ENCODE assay signal across 21 cellular contexts in genomic region chr22:37293172-37293571, GRCh38. TPM values are rescaled to one million over a fixed set of nuclear protein-coding genes. Genes with fewer than 3 reads are reported as not detected.
A peak's percentile ranks its signal among the peaks of the same experiment; 100 is the strongest.
DNase-seq lines count a peak whose midpoint lies in the region; ATAC-seq, FAIRE-seq and TF ChIP-seq lines count a peak whose summit lies in the region.
"Had no signal": no experiment of that assay in that cellular context is flagged by ENCODE, and none has a peak within 500 bp of the region (broad histone marks: within the 10 kb centered on the region; RNA-seq: fewer than 3 reads in every experiment).

No MANE protein-coding gene starts in this region.

- H3K4me2 ChIP-seq in K562 (ENCODE audit: insufficient read depth, low read length) = no peak overlapping the region
- H3K4me2 ChIP-seq in osteoblast (ENCODE audit: insufficient read depth, low read length) = no peak overlapping the region

- no peaks in the 10 kb centered on the region for H3K9me1 ChIP-seq in K562 (ENCODE audit: control insufficient read depth, insufficient read depth, low read length)

- peaks cover 80% of the 10 kb centered on the region for H3K36me3 ChIP-seq in CD4-positive, alpha-beta memory T cell (ENCODE audit: insufficient read depth, low read length)
- no peaks in the 10 kb centered on the region for H3K36me3 ChIP-seq in K562 (ENCODE audit: control insufficient read depth, insufficient read depth, low read length)
- no peaks in the 10 kb centered on the region for H3K36me3 ChIP-seq in osteoblast (ENCODE audit: insufficient read depth, low read length)

- H3K36me3 Mint-ChIP-seq in activated CD4-positive, alpha-beta T cell treated with anti-CD3 and anti-CD28 coated beads for 36 hours (ENCODE audit: low read depth) = peaks cover 29% of the 10 kb centered on the region
- H3K36me3 Mint-ChIP-seq in CD4-positive, alpha-beta memory T cell = peaks cover 56 to 83% of the 10 kb centered on the region in 2 donors
- H3K36me3 Mint-ChIP-seq in progenitor cell of endocrine pancreas (ENCODE audit: insufficient read depth) = no peaks in the 10 kb centered on the region

- no peaks in the 10 kb centered on the region for H3K9me3 Mint-ChIP-seq in activated CD4-positive, alpha-beta T cell treated with anti-CD3 and anti-CD28 coated beads for 36 hours (ENCODE audit: low read depth)
- H3K9me3 Mint-ChIP-seq in CD4-positive, alpha-beta memory T cell = peaks cover 0 to 3% (median 0%) of the 10 kb centered on the region in 8 donors
- peaks cover 4% of the 10 kb centered on the region for H3K9me3 Mint-ChIP-seq in progenitor cell of endocrine pancreas (ENCODE audit: low read depth)

- TF ChIP-seq CTCF in K562 (IDR thresholded peaks at IDR 0.05 in 2 of 3, conservative IDR thresholded peaks at IDR 0.05 in 1 of 3; ENCODE audit: insufficient read depth in 2 of 3, low read depth in 1 of 3, low read length in 3 of 3) (no peak), osteoblast (IDR thresholded peaks at IDR 0.05; ENCODE audit: extremely low read depth, low read depth, low read length) (no peak), progenitor cell of endocrine pancreas (IDR thresholded peaks at IDR 0.05; ENCODE audit: unreplicated experiment) (no peak)

- no peaks in the 10 kb centered on the region for H3K27me3 ChIP-seq in CD4-positive, alpha-beta memory T cell (ENCODE audit: insufficient read depth, low read length)
- H3K27me3 ChIP-seq in K562 (ENCODE audit: control insufficient read depth in 2 of 2, insufficient read depth in 2 of 2, low read length in 2 of 2) = peaks cover 0 to 13% of the 10 kb centered on the region in 2 experiments; a peak in 2 of 5 replicates
- no peaks in the 10 kb centered on the region for H3K27me3 ChIP-seq in osteoblast (ENCODE audit: insufficient read depth, low read length)
- H3K27me3 ChIP-seq: BLaER1 treated with 17β-estradiol and CSF1 and Interleukin-3, amounts not matched to agents 10 nM and 100 nM had no signal

- intact Hi-C loops in activated CD4-positive, alpha-beta T cell treated with anti-CD3 and anti-CD28 coated beads for 36 hours (cut with DNase I, micrococcal nuclease) = no loop called here
- intact Hi-C loops in CD4-positive, alpha-beta memory T cell (cut with micrococcal nuclease) = no loop called here
- intact Hi-C loops in K562 (cut with micrococcal nuclease) = no loop called here

- H4K20me1 ChIP-seq in K562 (replicated peaks; ENCODE audit: control insufficient read depth, insufficient read depth, low read length) (no peaks in the 10 kb centered on the region), osteoblast (ENCODE audit: insufficient read depth, low read length) (no peaks in the 10 kb centered on the region)

- FAIRE-seq in K562 (lab: Jason Lieb, UNC) = no peak
- FAIRE-seq: RCC 7860 had no signal

- no peak overlapping the region for H3K4me3 ChIP-seq in CD4-positive, alpha-beta memory T cell (ENCODE audit: low read length in 2 of 2)
- H3K4me3 ChIP-seq in K562 (no peak overlapping the region), osteoblast (ENCODE audit: insufficient read depth, low read length) (no peak overlapping the region)
- H3K4me3 ChIP-seq: BLaER1 treated with 17β-estradiol and CSF1 and Interleukin-3, amounts not matched to agents 10 nM and 100 nM had no signal

- ATAC-seq in activated CD4-positive, alpha-beta T cell treated with anti-CD3 and anti-CD28 coated beads for 36 hours = no peak
- no peak for ATAC-seq in K562

- BruUV-seq in K562 (replicated peaks; lab: Mats Ljungman, UMichigan) = no TSS peak

- H3K4me1 ChIP-seq in CD4-positive, alpha-beta memory T cell (ENCODE audit: insufficient read depth, low read length) = peaks cover 62% of the 10 kb centered on the region
- peaks cover 0 to 5% of the 10 kb centered on the region in 2 experiments; a peak in 3 of 5 replicates for H3K4me1 ChIP-seq in K562 (replicated peaks in 1 of 2; ENCODE audit: control insufficient read depth in 2 of 2, insufficient read depth in 2 of 2, low read length in 2 of 2)
- H3K4me1 ChIP-seq in osteoblast (ENCODE audit: insufficient read depth, low read length) = no peaks in the 10 kb centered on the region

- no peak overlapping the region for H3K27ac ChIP-seq in CD4-positive, alpha-beta memory T cell (ENCODE audit: low read depth, low read length)
- H3K27ac ChIP-seq in K562 (ENCODE audit: extremely low read depth, low read depth, low read length) = no peak overlapping the region
- H3K27ac ChIP-seq in osteoblast (ENCODE audit: low read depth, low read length) = no peak overlapping the region
- H3K27ac ChIP-seq: 22Rv1 had no signal

- in situ Hi-C loops in K562 (cut with MboI) = no loop called here

- no peak for TF ChIP-seq RAD21 in K562 (CRISPR knock-in tag; conservative IDR thresholded peaks at IDR 0.05 in 1 of 2, IDR thresholded peaks at IDR 0.05 in 1 of 2)

- 0% methylated on average over 2 of the region's 3 CpGs for WGBS in K562 (ENCODE audit: insufficient coverage, low coverage, missing lambda C conversion rate)

- H3K9me3 ChIP-seq in CD4-positive, alpha-beta memory T cell (ENCODE audit: control insufficient read depth in 1 of 2, low read length in 2 of 2) = no peaks in the 10 kb centered on the region
- H3K9me3 ChIP-seq in K562 (replicated peaks; ENCODE audit: control insufficient read depth, insufficient read depth, low read depth, low read length) (peaks cover 2% of the 10 kb centered on the region; the same call in 1 of the 2 replicates), osteoblast (ENCODE audit: low read depth, low read length) (no peaks in the 10 kb centered on the region)

- CTCF ChIA-PET in activated CD4-positive, alpha-beta T cell treated with anti-CD3 and anti-CD28 coated beads for 36 hours (lab: Charles Lee) = interaction anchor here (1.7 kb wide), 1 partner anchor 7 kb away, joined by 5 read pairs; no protein-coding TSS in a partner anchor
- CTCF ChIA-PET in CD4-positive, alpha-beta memory T cell (lab: Charles Lee; ENCODE audit: partially characterized antibody) = interaction anchor here (0.8 kb wide), 1 partner anchor 33 kb away, joined by 3 read pairs; no protein-coding TSS in a partner anchor
- CTCF ChIA-PET in K562 (lab: Yijun Ruan, JAX; ENCODE audit: low intra/inter-chr PET ratio) = no interaction called here

- no peaks in the 10 kb centered on the region for H3K79me2 ChIP-seq in K562 (ENCODE audit: control insufficient read depth, insufficient read depth, low read length)
- no peaks in the 10 kb centered on the region for H3K79me2 ChIP-seq in osteoblast (ENCODE audit: insufficient read depth, low read length)

- DNase-seq in activated CD4-positive, alpha-beta T cell treated with anti-CD3 and anti-CD28 coated beads for 36 hours = no peak
- DNase-seq in activated CD4-positive, alpha-beta T cell treated with anti-CD3 and anti-CD28 coated beads, Interleukin-2, amount 50 U/mL, for 1 hour = no peak
- DNase-seq in CD4-positive, alpha-beta memory T cell = no peak
- DNase-seq in K562 (ENCODE audit: extremely low read depth in 1 of 4, low spot score in 3 of 4) (no peak), osteoblast (ENCODE audit: insufficient read length, low spot score, missing footprints) (peak; percentile 26), progenitor cell of endocrine pancreas (ENCODE audit: low spot score, unreplicated experiment) (no peak), SW480 (ENCODE audit: low spot score) (no peak)
- no peak for DNase-seq in stimulated activated CD4-positive, alpha-beta T cell treated with anti-CD3 and anti-CD28 coated beads, Interleukin-2, amount 100 ng/mL, for 48 hours
- DNase-seq: Calu3, HCEC 1CT, IMR-90, MV-4-11, NCI-H1417 treated with DMSO at 0.1 percent for 48 hours, NCI-H2029, NCI-H510A, NCI-H82, SHP77 had no signal

- TF ChIP-seq POLR2A in K562 (conservative IDR thresholded peaks at IDR 0.05) = no peak

- peaks cover 53% of the 10 kb centered on the region for H3K4me1 Mint-ChIP-seq in activated CD4-positive, alpha-beta T cell treated with anti-CD3 and anti-CD28 coated beads for 36 hours
- H3K4me1 Mint-ChIP-seq in CD4-positive, alpha-beta memory T cell = peaks cover 28 to 82% (median 59%) of the 10 kb centered on the region in 4 donors
- no peaks in the 10 kb centered on the region for H3K4me1 Mint-ChIP-seq in progenitor cell of endocrine pancreas (ENCODE audit: low read depth)

- H3K27me3 Mint-ChIP-seq in activated CD4-positive, alpha-beta T cell treated with anti-CD3 and anti-CD28 coated beads for 36 hours = no peaks in the 10 kb centered on the region
- no peaks in the 10 kb centered on the region for H3K27me3 Mint-ChIP-seq in CD4-positive, alpha-beta memory T cell
- H3K27me3 Mint-ChIP-seq in progenitor cell of endocrine pancreas = peaks cover 19% of the 10 kb centered on the region

- POLR2A ChIA-PET in activated CD4-positive, alpha-beta T cell treated with anti-CD3 and anti-CD28 coated beads for 36 hours (lab: Charles Lee) = no interaction called here
- POLR2A ChIA-PET in CD4-positive, alpha-beta memory T cell (lab: Charles Lee; ENCODE audit: partially characterized antibody) = interaction anchor here (0.7 to 1.4 kb wide), 3 partner anchors 9 to 17 kb away, joined by 3 to 5 read pairs (median 4); partner anchors contain the start of gene CYTH4
- POLR2A ChIA-PET in K562 (lab: Yijun Ruan, JAX) = interaction anchor here (0.6 kb wide), 1 partner anchor 182 kb away, joined by 3 read pairs; no protein-coding TSS in a partner anchor

- H2AFZ ChIP-seq in K562 (ENCODE audit: low read depth, low read length) (no peak overlapping the region), osteoblast (ENCODE audit: low read length) (no peak overlapping the region)

- H3K9ac ChIP-seq in K562 (ENCODE audit: insufficient read depth in 1 of 2, low read depth in 2 of 2, low read length in 2 of 2) = no peak overlapping the region

- no peak overlapping the region for H3K4me3 Mint-ChIP-seq in activated CD4-positive, alpha-beta T cell treated with anti-CD3 and anti-CD28 coated beads for 36 hours
- no peak overlapping the region for H3K4me3 Mint-ChIP-seq in CD4-positive, alpha-beta memory T cell
- no peak overlapping the region for H3K4me3 Mint-ChIP-seq in progenitor cell of endocrine pancreas (ENCODE audit: low read depth)

- TF ChIP-seq EP300 in K562 (IDR thresholded peaks at IDR 0.05; ENCODE audit: low read length) = no peak

- H3K27ac Mint-ChIP-seq in activated CD4-positive, alpha-beta T cell treated with anti-CD3 and anti-CD28 coated beads for 36 hours = peak overlapping the region; percentile 12
- peak overlapping the region; percentile 60 to 80 (median 77) for H3K27ac Mint-ChIP-seq in CD4-positive, alpha-beta memory T cell
- H3K27ac Mint-ChIP-seq in progenitor cell of endocrine pancreas = no peak overlapping the region

RNA-seq across cellular contexts. Expression of gene CYTH4, which starts 10.9 kb away (rescaled TPM):
- 10 to 100 TPM; 33.1 to 42.8 TPM for total RNA-seq in activated CD4-positive, alpha-beta T cell treated with anti-CD3 and anti-CD28 coated beads for 36 hours
- 100 to 1,000 TPM; 169 to 177 TPM for total RNA-seq in CD4-positive, alpha-beta memory T cell
- polyA plus RNA-seq in CD4-positive, alpha-beta memory T cell = 10 to 100 TPM; 39.4 to 57.0 TPM
- total RNA-seq in K562 (2011; cell fraction: chromatin; rRNA removed; ENCODE audit: low replicate concordance) = 1.6 and 4.0 TPM in 2 replicates
- 0.39 and 1.7 TPM in 2 replicates for total RNA-seq in K562 (2011; cell fraction: nucleolus; rRNA removed)
- total RNA-seq in K562 (2011; cell fraction: nucleoplasm; rRNA removed) = 1.1 and 1.5 TPM in 2 replicates
- total RNA-seq in K562 (2014; rRNA removed) (0.33 and 0.68 TPM in 2 replicates), K562 (2014; rRNA removed; fragmentation: Illumina TruSeq; extraction: Trizol) (0.10 and 0.18 TPM in 2 replicates), K562 (2015; rRNA removed; fragmentation: Illumina TruSeq; extraction: Trizol) (0.54 and 0.60 TPM in 2 replicates), K562 (2021) (0.58 and 0.75 TPM in 2 replicates), osteoblast (0.59 and 0.72 TPM in 2 replicates), progenitor cell of endocrine pancreas (not detected in 2 replicates)
- polyA plus RNA-seq in K562 (2011; rRNA removed) (2.0 and 2.5 TPM in 2 replicates), K562 (2014; fragmentation: Illumina TruSeq; extraction: Trizol) (0.28 and 0.33 TPM in 2 replicates), K562 (2014; fragmentation: Nextera tagmentation; extraction: Ambion mirVana) (under 1 TPM in 1 of 2 experiments, not detected in 1; 0.03 TPM), K562 (2014; rRNA removed) (0.73 and 1.1 TPM in 2 replicates)
- 1.4 and 2.9 TPM in 2 replicates for polyA plus RNA-seq in K562 (2011; cell fraction: cytosol; rRNA removed)
- polyA plus RNA-seq in K562 (2011; cell fraction: nucleus; rRNA removed) = 6.2 and 14.7 TPM in 2 replicates
- polyA plus RNA-seq in K562 (2012) = 1.3 and 1.6 TPM in 2 replicates
- polyA minus RNA-seq in K562 (2011; rRNA and poly(A)+ RNA removed) = 1.7 and 1.8 TPM in 2 replicates
- 1.6 TPM in 1 of 2 replicates, not detected in the other for polyA minus RNA-seq in K562 (2011; cell fraction: cytosol; rRNA and poly(A)+ RNA removed)
- 1.6 and 2.6 TPM in 2 replicates for polyA minus RNA-seq in K562 (2011; cell fraction: nucleus; rRNA and poly(A)+ RNA removed)
- total RNA-seq: HT-29 had no signal

RNA-seq across cellular contexts. Expression of gene RAC2, which starts 49.1 kb away (rescaled TPM):
- total RNA-seq in activated CD4-positive, alpha-beta T cell treated with anti-CD3 and anti-CD28 coated beads for 36 hours = 100 to 1,000 TPM; 692 to 930 TPM
- 100 to 1,000 TPM; 304 to 318 TPM for total RNA-seq in CD4-positive, alpha-beta memory T cell
- 100 to 1,000 TPM; 724 to 917 TPM for polyA plus RNA-seq in CD4-positive, alpha-beta memory T cell
- total RNA-seq in K562 (2011; cell fraction: chromatin; rRNA removed; ENCODE audit: low replicate concordance) = 47.8 and 143 TPM in 2 replicates
- 99.9 and 118 TPM in 2 replicates for total RNA-seq in K562 (2011; cell fraction: nucleolus; rRNA removed)
- total RNA-seq in K562 (2011; cell fraction: nucleoplasm; rRNA removed) = 74.1 and 109 TPM in 2 replicates
- 40.4 and 59.3 TPM in 2 replicates for total RNA-seq in K562 (2014; rRNA removed)
- 18.6 and 22.7 TPM in 2 replicates for total RNA-seq in K562 (2014; rRNA removed; fragmentation: Illumina TruSeq; extraction: Trizol)
- total RNA-seq in K562 (2015; rRNA removed; fragmentation: Illumina TruSeq; extraction: Trizol) = 45.1 and 50.1 TPM in 2 replicates
- 82.8 and 95.3 TPM in 2 replicates for total RNA-seq in K562 (2021)
- 43.3 and 102 TPM in 2 replicates for polyA plus RNA-seq in K562 (2011; rRNA removed)
- polyA plus RNA-seq in K562 (2011; cell fraction: cytosol; rRNA removed) = 74.7 and 120 TPM in 2 replicates
- 95.0 and 171 TPM in 2 replicates for polyA plus RNA-seq in K562 (2011; cell fraction: nucleus; rRNA removed)
- polyA plus RNA-seq in K562 (2012) = 151 and 373 TPM in 2 replicates
- polyA plus RNA-seq in K562 (2014; fragmentation: Illumina TruSeq; extraction: Trizol) = 103 and 132 TPM in 2 replicates
- polyA plus RNA-seq in K562 (2014; fragmentation: Nextera tagmentation; extraction: Ambion mirVana) = 10 to 100 TPM; 25.4 to 26.8 TPM
- polyA plus RNA-seq in K562 (2014; rRNA removed) = 49.1 and 51.0 TPM in 2 replicates
- polyA minus RNA-seq in K562 (2011; rRNA and poly(A)+ RNA removed) = 25.1 and 30.5 TPM in 2 replicates
- polyA minus RNA-seq in K562 (2011; cell fraction: cytosol; rRNA and poly(A)+ RNA removed) = 62.2 and 68.9 TPM in 2 replicates
- polyA minus RNA-seq in K562 (2011; cell fraction: nucleus; rRNA and poly(A)+ RNA removed) = 69.4 and 73.9 TPM in 2 replicates
- 13.6 and 14.5 TPM in 2 replicates for total RNA-seq in osteoblast
- total RNA-seq in progenitor cell of endocrine pancreas = 1.7 and 1.9 TPM in 2 replicates

Comparison
In these comparisons a context has a peak if more than half of its experiments do, and no peak if none do; other contexts are left out.
1. RNA of gene CYTH4, which starts 10.9 kb away (total RNA-seq): 169 to 177 TPM in CD4-positive, alpha-beta memory T cell and 33.1 to 42.8 TPM in activated CD4-positive, alpha-beta T cell treated with anti-CD3 and anti-CD28 coated beads for 36 hours; 0.59 to 0.72 TPM in osteoblast, 0.10 to 4.0 TPM in K562 and not detected in progenitor cell of endocrine pancreas; every median in the first group is over 4 times any median in the second.